ENCODE assay signal across 19 cellular contexts in genomic region chr3:44932271-44932670, GRCh38. TPM values are rescaled to one million over a fixed set of nuclear protein-coding genes. Genes with fewer than 3 reads are reported as not detected.
DNase-seq lines count a peak whose midpoint lies in the region; ATAC-seq, FAIRE-seq and TF ChIP-seq lines count a peak whose summit lies in the region.
"Had no signal": no experiment of that assay in that cellular context is flagged by ENCODE, and none has a peak within 500 bp of the region (broad histone marks: within the 10 kb centered on the region; RNA-seq: fewer than 3 reads in every experiment).

No MANE protein-coding gene starts in this region.

- no peaks in the 10 kb centered on the region for H3K9me3 Mint-ChIP-seq in neural crest cell
- H3K9me3 Mint-ChIP-seq: CD4-positive, CD25-positive, alpha-beta regulatory T cell had no signal

- peaks cover 18% of the 10 kb centered on the region for H3K4me1 Mint-ChIP-seq in neural crest cell

- H3K27ac ChIP-seq in HepG2 (ENCODE audit: extremely low read length, insufficient read depth, low read length) (no peak overlapping the region), right lobe of liver (no peak overlapping the region), Karpas-422 (ENCODE audit: low read length) (no peak overlapping the region)
- H3K27ac ChIP-seq: GM23248, HL-60 had no signal

- BruUV-seq in HepG2 (replicated peaks; lab: Mats Ljungman, UMichigan), result TSS peak; percentile 27

- peaks cover 13% of the 10 kb centered on the region for H3K4me1 ChIP-seq in HepG2 (ENCODE audit: insufficient read depth, low read length)
- H3K4me1 ChIP-seq in right lobe of liver, result no peaks in the 10 kb centered on the region
- no peaks in the 10 kb centered on the region for H3K4me1 ChIP-seq in Karpas-422 (ENCODE audit: low read length)

- intact Hi-C loops in HepG2 (cut with micrococcal nuclease; ENCODE audit: unreplicated experiment), result no loop called here
- intact Hi-C loops in right lobe of liver (cut with DNase I), result no loop called here

- CTCF ChIA-PET in HepG2 (lab: Yijun Ruan, JAX; ENCODE audit: low intra/inter-chr PET ratio, low total read pairs), result no interaction called here

- H3K27me3 ChIP-seq in HepG2 (ENCODE audit: control insufficient read depth in 1 of 2, insufficient read depth in 2 of 2, low read length in 2 of 2) (no peaks in the 10 kb centered on the region), right lobe of liver (no peaks in the 10 kb centered on the region), H7 (ENCODE audit: control insufficient read depth, insufficient read depth, low read length) (no peaks in the 10 kb centered on the region), Karpas-422 (ENCODE audit: low read length) (no peaks in the 10 kb centered on the region)
- H3K27me3 ChIP-seq: BLaER1 treated with 17β-estradiol and CSF1 and Interleukin-3, amounts not matched to agents 10 nM and 100 nM had no signal

- no peak for TF ChIP-seq EP300 in HepG2 (IDR thresholded peaks at IDR 0.05; ENCODE audit: low read depth in 2 of 2, low read length in 2 of 2)
- no peak for TF ChIP-seq EP300 in HepG2 (CRISPR knock-in tag; IDR thresholded peaks at IDR 0.05; ENCODE audit: borderline replicate concordance)

- H4K20me1 ChIP-seq in HepG2 (ENCODE audit: insufficient read depth, low read length) (no peaks in the 10 kb centered on the region), Karpas-422 (ENCODE audit: insufficient read depth, low read depth, low read length) (no peaks in the 10 kb centered on the region)

- H3K4me3 ChIP-seq in HepG2 (replicated peaks in 1 of 3; ENCODE audit: insufficient read depth in 1 of 3, low read depth in 2 of 3, low read length in 3 of 3) (no peak overlapping the region), right lobe of liver (no peak overlapping the region), H7 (ENCODE audit: insufficient read depth, low read depth, low read length) (no peak overlapping the region), Karpas-422 (ENCODE audit: low read length) (no peak overlapping the region)
- H3K4me3 ChIP-seq: BLaER1 treated with 17β-estradiol and CSF1 and Interleukin-3, amounts not matched to agents 10 nM and 100 nM; GM23248 had no signal

- 89% methylated on average over 2 of the region's 2 CpGs for WGBS in HepG2 (ENCODE audit: low lambda C conversion rate)
- WGBS in right lobe of liver (ENCODE audit: insufficient coverage, low coverage, low lambda C conversion rate, missing lambda C conversion rate), result 69% methylated on average over 2 of the region's 2 CpGs

- no peaks in the 10 kb centered on the region for H3K79me2 ChIP-seq in HepG2 (ENCODE audit: insufficient read depth, low read length)
- peaks cover 26% of the 10 kb centered on the region for H3K79me2 ChIP-seq in Karpas-422 (ENCODE audit: low read length)

- no peak overlapping the region for H3K4me3 Mint-ChIP-seq in neural crest cell
- H3K4me3 Mint-ChIP-seq: CD4-positive, CD25-positive, alpha-beta regulatory T cell had no signal

- in situ Hi-C loops in HepG2 (cut with HindIII; ENCODE audit: extremely low pct_ligation_motif_present, low pct_unique_long_range_greater_than_20kb), result no loop called here

- H3K36me3 ChIP-seq in HepG2 (replicated peaks in 1 of 2; ENCODE audit: control insufficient read depth in 1 of 2, insufficient read depth in 2 of 2, low read length in 2 of 2), result peaks cover 11 to 40% of the 10 kb centered on the region in 2 experiments; a peak in 4 of 5 replicates
- peaks cover 0 to 20% (median under 1%) of the 10 kb centered on the region in 4 donors for H3K36me3 ChIP-seq in right lobe of liver
- H3K36me3 ChIP-seq in H7 (replicated peaks; ENCODE audit: control insufficient read depth, insufficient read depth, low read length), result peaks cover 25% of the 10 kb centered on the region
- peaks cover 49% of the 10 kb centered on the region; the same call in 1 of the 2 replicates for H3K36me3 ChIP-seq in Karpas-422 (ENCODE audit: insufficient read depth, low read length)

- peaks cover 11% of the 10 kb centered on the region for H3K36me3 Mint-ChIP-seq in neural crest cell (ENCODE audit: low read depth)

- H3K27me3 Mint-ChIP-seq in neural crest cell (ENCODE audit: low read depth), result no peaks in the 10 kb centered on the region
- H3K27me3 Mint-ChIP-seq: CD4-positive, CD25-positive, alpha-beta regulatory T cell had no signal

- ATAC-seq in HepG2, result no peak
- no peak for ATAC-seq in right lobe of liver

- TF ChIP-seq CTCF in HepG2 (CRISPR knock-in tag; IDR thresholded peaks at IDR 0.05) (no peak), right lobe of liver (IDR thresholded peaks at IDR 0.05) (no peak), neural crest cell (conservative IDR thresholded peaks at IDR 0.05) (no peak)

- H3K9ac ChIP-seq in HepG2 (ENCODE audit: insufficient read depth, low read depth, low read length), result no peak overlapping the region
- H3K9ac ChIP-seq in Karpas-422 (ENCODE audit: low read length), result no peak overlapping the region
- H3K9ac ChIP-seq: BLaER1 treated with 17β-estradiol and CSF1 and Interleukin-3, amounts not matched to agents 10 nM and 100 nM; GM23248 had no signal

- no peaks in the 10 kb centered on the region for H3K9me2 ChIP-seq in Karpas-422 (replicated peaks; ENCODE audit: insufficient read depth, low read length)

- DNase-seq in HepG2 (ENCODE audit: low spot score) (no peak), right lobe of liver (no peak), dermis blood vessel endothelial cell (peak; percentile 32), neural crest cell (ENCODE audit: low read depth, low spot score) (no peak), H7 (no peak), Karpas-422 (no peak), hypothalamus (lab: John Stamatoyannopoulos, UW) (no peak)
- DNase-seq: 8988T, ACHN, DMS 273 treated with DMSO at 0.1 percent for 48 hours, DMS79, GM23248, IMR-90 had no signal

- peak overlapping the region; percentile 67 for H3K27ac Mint-ChIP-seq in neural crest cell (ENCODE audit: unreplicated experiment)

- H3K9me3 ChIP-seq in HepG2 (ENCODE audit: low read length), result no peaks in the 10 kb centered on the region
- H3K9me3 ChIP-seq in right lobe of liver, result no peaks in the 10 kb centered on the region
- H3K9me3 ChIP-seq in Karpas-422 (ENCODE audit: low read length), result no peaks in the 10 kb centered on the region
- H3K9me3 ChIP-seq: BLaER1 treated with 17β-estradiol and CSF1 and Interleukin-3, amounts not matched to agents 10 nM and 100 nM had no signal

- FAIRE-seq in HepG2 (lab: Jason Lieb, UNC), result no peak
- FAIRE-seq: G401.6, GM12891, H54 had no signal

- H2AFZ ChIP-seq in HepG2 (ENCODE audit: low read length) (no peak overlapping the region), Karpas-422 (ENCODE audit: low read length) (no peak overlapping the region)
- H2AFZ ChIP-seq: GM23248 had no signal

- POLR2A ChIA-PET in HepG2 (lab: Yijun Ruan, JAX), result no interaction called here

- TF ChIP-seq RAD21 in HepG2 (CRISPR knock-in tag; IDR thresholded peaks at IDR 0.05), result no peak

- TF ChIP-seq POLR2A in HepG2 (IDR thresholded peaks at IDR 0.05; ENCODE audit: insufficient read depth in 1 of 2, low read depth in 2 of 2, low read length in 2 of 2), result no peak
- no peak for TF ChIP-seq POLR2A in right lobe of liver (IDR thresholded peaks at IDR 0.05)

- no peak overlapping the region for H3K4me2 ChIP-seq in HepG2 (ENCODE audit: low read depth, low read length)
- no peak overlapping the region for H3K4me2 ChIP-seq in Karpas-422 (ENCODE audit: low read depth, low read length, poor library complexity, severe bottlenecking)

RNA-seq across cellular contexts. Expression of gene ZDHHC3, which starts 43.7 kb away (rescaled TPM):
- 40.8 and 44.1 TPM in 2 replicates for total RNA-seq in HepG2 (2016; rRNA removed; fragmentation: Illumina TruSeq; extraction: Trizol)
- 44.6 and 63.4 TPM in 2 replicates for total RNA-seq in HepG2 (2016; cell fraction: cytosol; rRNA removed; fragmentation: Illumina TruSeq; extraction: Trizol; ENCODE audit: low read depth)
- total RNA-seq in HepG2 (2016; cell fraction: insoluble cytoplasmic fraction; rRNA removed; fragmentation: Illumina TruSeq; extraction: Trizol), result 38.9 TPM in 2 replicates
- 88.8 and 95.5 TPM in 2 replicates for total RNA-seq in HepG2 (2016; cell fraction: membrane; rRNA removed; fragmentation: Illumina TruSeq; extraction: Trizol)
- 32.2 and 35.0 TPM in 2 replicates for total RNA-seq in HepG2 (2016; cell fraction: nucleus; rRNA removed; fragmentation: Illumina TruSeq; extraction: Trizol)
- 63.2 and 65.7 TPM in 2 replicates for polyA plus RNA-seq in HepG2 (2011; rRNA removed)
- polyA plus RNA-seq in HepG2 (2011; cell fraction: cytosol; rRNA removed), result 63.4 and 70.0 TPM in 2 replicates
- 49.3 and 50.0 TPM in 2 replicates for polyA plus RNA-seq in HepG2 (2011; cell fraction: nucleus; rRNA removed)
- 27.7 and 34.2 TPM in 2 replicates for polyA plus RNA-seq in HepG2 (2012)
- 66.7 and 83.5 TPM in 2 replicates for polyA plus RNA-seq in HepG2 (2016; cell fraction: cytosol; fragmentation: Illumina TruSeq; extraction: Trizol; ENCODE audit: low read depth)
- 39.8 and 49.2 TPM in 2 replicates for polyA plus RNA-seq in HepG2 (2016; cell fraction: insoluble cytoplasmic fraction; fragmentation: Illumina TruSeq; extraction: Trizol; ENCODE audit: low read depth)
- polyA plus RNA-seq in HepG2 (2016; cell fraction: membrane; fragmentation: Illumina TruSeq; extraction: Trizol; ENCODE audit: low read depth), result 86.9 and 101 TPM in 2 replicates
- 44.4 and 49.2 TPM in 2 replicates for polyA plus RNA-seq in HepG2 (2016; cell fraction: nucleus; fragmentation: Illumina TruSeq; extraction: Trizol; ENCODE audit: insufficient read depth, low read depth)
- polyA minus RNA-seq in HepG2 (2011; rRNA and poly(A)+ RNA removed; ENCODE audit: low replicate concordance), result 311 and 530 TPM in 2 replicates
- 26.9 and 42.4 TPM in 2 replicates for polyA minus RNA-seq in HepG2 (2011; cell fraction: cytosol; rRNA and poly(A)+ RNA removed)
- 59.6 and 61.3 TPM in 2 replicates for polyA minus RNA-seq in HepG2 (2011; cell fraction: nucleus; rRNA and poly(A)+ RNA removed)
- total RNA-seq in right lobe of liver, result 10 to 100 TPM; 27.5 to 36.7 (median 32.0) TPM
- 69.4 and 98.2 TPM in 2 replicates for total RNA-seq in dermis blood vessel endothelial cell
- total RNA-seq in neural crest cell, result 56.7 and 62.2 TPM in 2 replicates
- total RNA-seq in H7 (2014; rRNA removed; shearing (Covaris generic)), result 55.6 and 58.2 TPM in 2 replicates
- total RNA-seq in Karpas-422 (2014; rRNA removed; shearing (Covaris generic); ENCODE audit: low replicate concordance), result 70.9 and 93.4 TPM in 2 replicates

RNA-seq across cellular contexts. Expression of gene EXOSC7, which starts 43.8 kb away (rescaled TPM):
- total RNA-seq in HepG2 (2016; rRNA removed; fragmentation: Illumina TruSeq; extraction: Trizol), result 74.7 and 81.9 TPM in 2 replicates
- total RNA-seq in HepG2 (2016; cell fraction: cytosol; rRNA removed; fragmentation: Illumina TruSeq; extraction: Trizol; ENCODE audit: low read depth), result 14.7 and 18.3 TPM in 2 replicates
- total RNA-seq in HepG2 (2016; cell fraction: insoluble cytoplasmic fraction; rRNA removed; fragmentation: Illumina TruSeq; extraction: Trizol), result 74.4 and 92.0 TPM in 2 replicates
- 20.2 and 24.8 TPM in 2 replicates for total RNA-seq in HepG2 (2016; cell fraction: membrane; rRNA removed; fragmentation: Illumina TruSeq; extraction: Trizol)
- total RNA-seq in HepG2 (2016; cell fraction: nucleus; rRNA removed; fragmentation: Illumina TruSeq; extraction: Trizol), result 45.8 and 52.9 TPM in 2 replicates
- polyA plus RNA-seq in HepG2 (2011; rRNA removed), result 56.8 and 68.3 TPM in 2 replicates
- 69.7 and 74.0 TPM in 2 replicates for polyA plus RNA-seq in HepG2 (2011; cell fraction: cytosol; rRNA removed)
- 30.3 and 40.7 TPM in 2 replicates for polyA plus RNA-seq in HepG2 (2011; cell fraction: nucleus; rRNA removed)
- polyA plus RNA-seq in HepG2 (2012), result 56.8 and 61.8 TPM in 2 replicates
- 12.5 and 13.4 TPM in 2 replicates for polyA plus RNA-seq in HepG2 (2016; cell fraction: cytosol; fragmentation: Illumina TruSeq; extraction: Trizol; ENCODE audit: low read depth)
- 79.1 and 90.4 TPM in 2 replicates for polyA plus RNA-seq in HepG2 (2016; cell fraction: insoluble cytoplasmic fraction; fragmentation: Illumina TruSeq; extraction: Trizol; ENCODE audit: low read depth)
- polyA plus RNA-seq in HepG2 (2016; cell fraction: membrane; fragmentation: Illumina TruSeq; extraction: Trizol; ENCODE audit: low read depth), result 14.3 and 15.5 TPM in 2 replicates
- polyA plus RNA-seq in HepG2 (2016; cell fraction: nucleus; fragmentation: Illumina TruSeq; extraction: Trizol; ENCODE audit: insufficient read depth, low read depth), result 55.0 and 61.2 TPM in 2 replicates
- polyA minus RNA-seq in HepG2 (2011; rRNA and poly(A)+ RNA removed; ENCODE audit: low replicate concordance), result 54.6 and 79.4 TPM in 2 replicates
- 14.5 and 18.1 TPM in 2 replicates for polyA minus RNA-seq in HepG2 (2011; cell fraction: cytosol; rRNA and poly(A)+ RNA removed)
- 56.4 and 58.9 TPM in 2 replicates for polyA minus RNA-seq in HepG2 (2011; cell fraction: nucleus; rRNA and poly(A)+ RNA removed)
- total RNA-seq in right lobe of liver, result 10 to 100 TPM; 15.1 to 25.7 (median 15.9) TPM
- total RNA-seq in dermis blood vessel endothelial cell, result 39.1 and 50.4 TPM in 2 replicates
- 50.7 and 55.6 TPM in 2 replicates for total RNA-seq in neural crest cell
- total RNA-seq in H7 (2014; rRNA removed; shearing (Covaris generic)), result 83.4 and 96.3 TPM in 2 replicates
- total RNA-seq in Karpas-422 (2014; rRNA removed; shearing (Covaris generic); ENCODE audit: low replicate concordance), result 67.1 and 78.6 TPM in 2 replicates

RNA-seq across cellular contexts. Expression of gene TGM4, which starts 57.9 kb away (rescaled TPM):
- total RNA-seq in HepG2 (2016; rRNA removed; fragmentation: Illumina TruSeq; extraction: Trizol), result 0.15 and 0.18 TPM in 2 replicates
- total RNA-seq in HepG2 (2016; cell fraction: cytosol; rRNA removed; fragmentation: Illumina TruSeq; extraction: Trizol; ENCODE audit: low read depth), result 0.09 TPM in 1 of 2 replicates, not detected in the other
- 0.16 and 0.26 TPM in 2 replicates for total RNA-seq in HepG2 (2016; cell fraction: insoluble cytoplasmic fraction; rRNA removed; fragmentation: Illumina TruSeq; extraction: Trizol)
- total RNA-seq in HepG2 (2016; cell fraction: membrane; rRNA removed; fragmentation: Illumina TruSeq; extraction: Trizol), result 0.19 and 0.55 TPM in 2 replicates
- total RNA-seq in HepG2 (2016; cell fraction: nucleus; rRNA removed; fragmentation: Illumina TruSeq; extraction: Trizol), result 0.28 TPM in 1 of 2 replicates, not detected in the other
- 0.07 and 0.10 TPM in 2 replicates for polyA plus RNA-seq in HepG2 (2011; rRNA removed)
- 0.07 and 0.08 TPM in 2 replicates for polyA plus RNA-seq in HepG2 (2011; cell fraction: cytosol; rRNA removed)
- polyA plus RNA-seq in HepG2 (2011; cell fraction: nucleus; rRNA removed), result 0.05 and 0.09 TPM in 2 replicates
- polyA plus RNA-seq in HepG2 (2012), result 0.09 and 0.11 TPM in 2 replicates
- polyA plus RNA-seq in HepG2 (2016; cell fraction: cytosol; fragmentation: Illumina TruSeq; extraction: Trizol; ENCODE audit: low read depth), result 0.02 and 0.06 TPM in 2 replicates
- 0.14 and 0.17 TPM in 2 replicates for polyA plus RNA-seq in HepG2 (2016; cell fraction: insoluble cytoplasmic fraction; fragmentation: Illumina TruSeq; extraction: Trizol; ENCODE audit: low read depth)
- polyA plus RNA-seq in HepG2 (2016; cell fraction: membrane; fragmentation: Illumina TruSeq; extraction: Trizol; ENCODE audit: low read depth), result 0.08 and 0.12 TPM in 2 replicates
- polyA plus RNA-seq in HepG2 (2016; cell fraction: nucleus; fragmentation: Illumina TruSeq; extraction: Trizol; ENCODE audit: insufficient read depth, low read depth), result 0.25 and 0.30 TPM in 2 replicates
- not detected in 2 replicates for polyA minus RNA-seq in HepG2 (2011; rRNA and poly(A)+ RNA removed; ENCODE audit: low replicate concordance)
- polyA minus RNA-seq in HepG2 (2011; cell fraction: cytosol; rRNA and poly(A)+ RNA removed), result not detected in 2 replicates
- not detected in 2 replicates for polyA minus RNA-seq in HepG2 (2011; cell fraction: nucleus; rRNA and poly(A)+ RNA removed)
- total RNA-seq in right lobe of liver, result not detected
- total RNA-seq in dermis blood vessel endothelial cell, result 0.14 TPM in 1 of 2 replicates, not detected in the other
- not detected in 2 replicates for total RNA-seq in neural crest cell
- total RNA-seq in H7 (2014; rRNA removed; shearing (Covaris generic)), result 0.11 TPM in 1 of 2 replicates, not detected in the other
- not detected in 2 replicates for total RNA-seq in Karpas-422 (2014; rRNA removed; shearing (Covaris generic); ENCODE audit: low replicate concordance)
- total RNA-seq: CD4-positive, CD25-positive, alpha-beta regulatory T cell; GM23248 had no signal
- polyA plus RNA-seq: GM23248 had no signal
